In the genomic region with DNA sequence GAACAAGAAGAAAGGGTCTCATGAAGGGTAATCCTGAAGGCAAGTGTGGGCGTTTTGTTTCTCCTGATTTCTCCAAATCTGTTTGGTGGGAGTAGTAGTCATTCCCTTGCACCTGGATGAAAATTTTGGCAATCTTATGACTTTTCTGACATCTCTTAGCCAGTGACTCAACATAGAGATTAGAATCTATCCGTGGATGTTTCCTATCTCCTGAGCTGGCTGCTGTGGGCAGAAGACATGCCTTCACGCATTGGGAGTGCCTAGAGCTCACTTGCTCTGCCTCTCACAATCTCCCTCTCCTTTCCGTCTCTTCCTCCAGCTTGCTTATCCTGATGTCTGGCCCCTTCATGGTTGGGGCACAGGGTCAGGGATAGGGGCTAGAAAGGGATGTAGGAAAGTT, we compare ENCODE assay signal across 22 cellular contexts.
"Had no signal": no experiment of that assay in that cellular context is flagged by ENCODE, and none has a peak within 500 bp of the region (broad histone marks: within the 10 kb centered on the region; RNA-seq: fewer than 3 reads in every experiment).

No MANE protein-coding gene starts in this region.

- H3K27me3 ChIP-seq: esophagus squamous epithelium, neutrophil, right atrium auricular region, sigmoid colon, stomach, transverse colon had no signal

- H3K9me3 ChIP-seq: esophagus squamous epithelium, neutrophil, right atrium auricular region, sigmoid colon, stomach, thoracic aorta, transverse colon had no signal

- H3K9me3 Mint-ChIP-seq: dendritic cell treated with granulocyte-macrophage colony-stimulating factor and Interleukin-4, amounts not matched to agents 40 ng/mL and 50 ng/mL, for 4 days; effector memory CD8-positive, alpha-beta T cell; nephron had no signal

- H3K27ac ChIP-seq: esophagus squamous epithelium, neutrophil, right atrium auricular region, sigmoid colon, skin epidermis, stomach, thoracic aorta, transverse colon had no signal

- ATAC-seq: effector memory CD8-positive, alpha-beta T cell; left colon; left ventricle myocardium superior had no signal

- H3K4me1 ChIP-seq: transverse colon had no signal

- H3K27ac Mint-ChIP-seq: dendritic cell treated with granulocyte-macrophage colony-stimulating factor and Interleukin-4, amounts not matched to agents 40 ng/mL and 50 ng/mL, for 4 days; effector memory CD8-positive, alpha-beta T cell; naive B cell; nephron had no signal

- H3K4me3 Mint-ChIP-seq: dendritic cell treated with granulocyte-macrophage colony-stimulating factor and Interleukin-4, amounts not matched to agents 40 ng/mL and 50 ng/mL, for 4 days; effector memory CD8-positive, alpha-beta T cell; naive B cell; nephron had no signal

- H3K4me1 Mint-ChIP-seq: naive B cell had no signal

- H3K4me3 ChIP-seq: esophagus squamous epithelium, lung, right atrium auricular region, sigmoid colon, skin epidermis, stomach, thoracic aorta, transverse colon had no signal

- H3K36me3 Mint-ChIP-seq: naive B cell had no signal

- FAIRE-seq: colon, kidney had no signal

- H3K36me3 ChIP-seq: esophagus squamous epithelium, neutrophil, right atrium auricular region, sigmoid colon, stomach, thoracic aorta, transverse colon had no signal

- H3K27me3 Mint-ChIP-seq: dendritic cell treated with granulocyte-macrophage colony-stimulating factor and Interleukin-4, amounts not matched to agents 40 ng/mL and 50 ng/mL, for 4 days; naive B cell had no signal

- DNase-seq: effector memory CD8-positive, alpha-beta T cell; esophagus squamous epithelium; foreskin fibroblast; kidney; left colon; left ventricle myocardium superior; mesendoderm; naive B cell; sigmoid colon; stimulated activated CD4-positive, alpha-beta T cell treated with anti-CD3 and anti-CD28 coated beads, Interleukin-12 subunit alpha, Interleukin-12 subunit beta, amount 100 ng/mL, for 4 hours; stimulated activated naive CD4-positive, alpha-beta T cell; stomach; substantia nigra; transverse colon had no signal
